Comparison of ENCODE assay signal across 32 cellular contexts in genomic region chr6:71433441-71433840, GRCh38.
"Had no signal": no experiment of that assay in that cellular context is flagged by ENCODE, and none has a peak within 500 bp of the region (broad histone marks: within the 10 kb centered on the region; RNA-seq: fewer than 3 reads in every experiment).

No MANE protein-coding gene starts in this region.

- H3K27ac ChIP-seq: adrenal gland, cardiac muscle cell, VCaP had no signal

- H3K4me3 ChIP-seq: adrenal gland, cardiac muscle cell had no signal

- H3K27me3 ChIP-seq: cardiac muscle cell had no signal

- H3K9me3 ChIP-seq: adrenal gland had no signal

- H3K4me1 ChIP-seq: adrenal gland had no signal

- DNase-seq: activated B cell treated with CpG ODN at 0.5 μM for 24 hours; activated CD4-positive, alpha-beta memory T cell treated with anti-CD3 and anti-CD28 coated beads for 36 hours; activated CD4-positive, alpha-beta T cell treated with anti-CD3 and anti-CD28 coated beads for 4 hours; activated CD4-positive, alpha-beta T cell treated with anti-CD3 and anti-CD28 coated beads, Interleukin-2, amount 10 ng/mL, durations not matched to agents 24 days and 14 days; activated CD4-positive, alpha-beta T cell treated with anti-CD3 and anti-CD28 coated beads, Interleukin-2, amount 50 U/mL, for 1 hour; activated CD4-positive, alpha-beta T cell treated with anti-CD3 and anti-CD28 coated beads, Interleukin-2, amount 50 U/mL, for 4 hours; activated CD4-positive, CD25-positive, alpha-beta regulatory T cell treated with anti-CD3 and anti-CD28 coated beads, Interleukin-2, amount 50 U/mL, for 72 hours; activated CD8-positive, alpha-beta memory T cell treated with anti-CD3 and anti-CD28 coated beads, Interleukin-2, amount 50 U/mL, for 4 hours; activated CD8-positive, alpha-beta T cell treated with anti-CD3 and anti-CD28 coated beads for 36 hours; activated effector memory CD4-positive, alpha-beta T cell treated with anti-CD3 and anti-CD28 coated beads, Interleukin-2, amount 50 U/mL, for 16 hours; activated gamma-delta T cell treated with Interleukin-2 at 50 U/mL for 16 hours; activated naive CD4-positive, alpha-beta T cell; activated naive CD4-positive, alpha-beta T cell treated with anti-CD3 and anti-CD28 coated beads for 36 hours; activated naive CD4-positive, alpha-beta T cell treated with anti-CD3 and anti-CD28 coated beads, Interleukin-2, amount 50 U/mL, for 16 hours; activated naive CD8-positive, alpha-beta T cell treated with anti-CD3 and anti-CD28 coated beads for 36 hours; activated T-cell treated with anti-CD3 and anti-CD28 coated beads for 4 hours; activated T-cell treated with anti-CD3 and anti-CD28 coated beads, Interleukin-2, amount 50 U/mL, for 1 hour; activated T-cell treated with anti-CD3 and anti-CD28 coated beads, Interleukin-2, amount 50 U/mL, for 4 hours; activated T-cell treated with anti-CD3 and anti-CD28 coated beads, Interleukin-2, amount 50 U/mL, for 72 hours; adrenal gland; amniotic stem cell; aorta; caudate nucleus; cerebellar nuclear complex; T-helper 2 cell; T-helper 9 cell had no signal

- H3K36me3 ChIP-seq: adrenal gland, cardiac muscle cell had no signal

- ATAC-seq: activated CD8-positive, alpha-beta T cell treated with anti-CD3 and anti-CD28 coated beads for 36 hours; activated naive CD4-positive, alpha-beta T cell treated with anti-CD3 and anti-CD28 coated beads, Interleukin-2, amount 50 U/mL, for 72 hours; activated T-cell treated with anti-CD3 and anti-CD28 coated beads, Interleukin-2, amount 50 U/mL, for 4 hours; activated T-cell treated with anti-CD3 and anti-CD28 coated beads, Interleukin-2, amount 50 U/mL, for 72 hours; activated T-helper 17 cell treated with anti-CD3 and anti-CD28 coated beads, Interleukin-2, amount 50 U/mL, for 72 hours had no signal

- FAIRE-seq: bronchial epithelial cell, TTC549 had no signal
